26 cellular contexts compared by ENCODE assay signal in genomic region chr5:103668281-103668680, GRCh38.
"Had no signal": no experiment of that assay in that cellular context is flagged by ENCODE, and none has a peak within 500 bp of the region (broad histone marks: within the 10 kb centered on the region; RNA-seq: fewer than 3 reads in every experiment).

No MANE protein-coding gene starts in this region.

- H3K36me3 ChIP-seq: ascending aorta had no signal

- H3K27ac ChIP-seq: ascending aorta, body of pancreas had no signal

- H3K27me3 ChIP-seq: ascending aorta, body of pancreas had no signal

- H3K4me1 ChIP-seq: ascending aorta had no signal

- H3K9me3 ChIP-seq: ascending aorta, body of pancreas had no signal

- H3K4me3 ChIP-seq: ascending aorta, body of pancreas had no signal

- FAIRE-seq: bronchial epithelial cell had no signal

- DNase-seq: activated CD4-positive, alpha-beta T cell treated with anti-CD3 and anti-CD28 coated beads, Interleukin-2, amount 10 ng/mL, durations not matched to agents 24 days and 14 days; activated CD4-positive, alpha-beta T cell treated with anti-CD3 and anti-CD28 coated beads, Interleukin-2, amount 50 U/mL, for 48 hours; activated CD4-positive, CD25-positive, alpha-beta regulatory T cell treated with anti-CD3 and anti-CD28 coated beads, Interleukin-2, amount 50 U/mL, for 72 hours; activated CD8-positive, alpha-beta memory T cell treated with anti-CD3 and anti-CD28 coated beads, Interleukin-2, amount 10 ng/mL, durations not matched to agents 7 days and 5 days; activated effector memory CD4-positive, alpha-beta T cell treated with anti-CD3 and anti-CD28 coated beads, Interleukin-2, amount 50 U/mL, for 16 hours; activated naive CD4-positive, alpha-beta T cell treated with Interleukin-2 at 50 U/mL for 16 hours; activated naive CD8-positive, alpha-beta T cell treated with anti-CD3 and anti-CD28 coated beads, Interleukin-2, amount 50 U/mL, for 24 hours; activated T-cell treated with anti-CD3 and anti-CD28 coated beads, Interleukin-2, amount 50 U/mL, for 24 hours; amniotic stem cell; body of pancreas; Karpas-422; MM.1S; NCI-H1105; NCI-H146; NCI-H187 treated with DMSO at 0.1 percent for 48 hours; NCI-H2107; NCI-H345; NCI-H524; NCI-H82; SIG-M5; T-helper 17 cell; T-helper 9 cell had no signal

- ATAC-seq: activated CD8-positive, alpha-beta memory T cell treated with anti-CD3 and anti-CD28 coated beads, Interleukin-2, amount 10 ng/mL, durations not matched to agents 7 days and 5 days; activated naive CD4-positive, alpha-beta T cell treated with anti-CD3 and anti-CD28 coated beads, Interleukin-2, amount 50 U/mL, for 72 hours; activated naive CD8-positive, alpha-beta T cell treated with anti-CD3 and anti-CD28 coated beads, Interleukin-2, amount 50 U/mL, for 24 hours; body of pancreas; T-helper 17 cell; WTC11 had no signal
